ENCODE assay signal across 34 cellular contexts in genomic region chr7:991017-991728, GRCh38. TPM values are rescaled to one million over a fixed set of nuclear protein-coding genes. Genes with fewer than 3 reads are reported as not detected.
"Had no signal": no experiment of that assay in that cellular context is flagged by ENCODE, and none has a peak within 500 bp of the region (broad histone marks: within the 10 kb centered on the region; RNA-seq: fewer than 3 reads in every experiment).

No MANE protein-coding gene starts in this region.

- H3K27ac ChIP-seq: ascending aorta, body of pancreas, breast epithelium, PC-9, RWPE1 had no signal

- H3K9me3 Mint-ChIP-seq: activated CD4-positive, alpha-beta T cell treated with anti-CD3 and anti-CD28 coated beads, Interleukin-2, amount 10 ng/mL, durations not matched to agents 7 days and 5 days; activated naive CD4-positive, alpha-beta T cell treated with anti-CD3 and anti-CD28 coated beads, Interleukin-2, amount 50 U/mL, for 24 hours; activated naive CD8-positive, alpha-beta T cell treated with anti-CD3 and anti-CD28 coated beads, Interleukin-2, amount 10 ng/mL, durations not matched to agents 7 days and 5 days; activated T-cell treated with anti-CD3 and anti-CD28 coated beads, Interleukin-2, amount 50 U/mL, for 24 hours; activated T-helper 2 cell treated with anti-CD3 and anti-CD28 coated beads, Interferon-gamma antibody, Interleukin-2, Interleukin-4, amounts not matched to agents 10 μg/mL and 5 μg/mL and 100 μg/mL, durations not matched to agents 14 hours and 24 hours and 36 hours had no signal

- H3K4me2 ChIP-seq: PC-9 had no signal

- ATAC-seq: activated CD4-positive, alpha-beta T cell treated with anti-CD3 and anti-CD28 coated beads for 36 hours; activated CD8-positive, alpha-beta T cell treated with anti-CD3 and anti-CD28 coated beads, Interleukin-2, amount 10 ng/mL, durations not matched to agents 7 days and 5 days; body of pancreas had no signal

- FAIRE-seq: RCC 7860 had no signal

- DNase-seq: activated CD4-positive, alpha-beta T cell treated with anti-CD3 and anti-CD28 coated beads for 36 hours; activated CD4-positive, alpha-beta T cell treated with anti-CD3 and anti-CD28 coated beads, Interleukin-2, amount 10 ng/mL, durations not matched to agents 7 days and 5 days; activated CD4-positive, alpha-beta T cell treated with anti-CD3 and anti-CD28 coated beads, Interleukin-2, amount 50 U/mL, for 48 hours; activated CD8-positive, alpha-beta T cell treated with anti-CD3 and anti-CD28 coated beads, Interleukin-2, amount 10 ng/mL, durations not matched to agents 7 days and 5 days; activated gamma-delta T cell; activated naive CD4-positive, alpha-beta T cell treated with Interleukin-2 at 50 U/mL for 16 hours; activated T-cell treated with anti-CD3 and anti-CD28 coated beads, Interleukin-2, amount 50 U/mL, for 24 hours; body of pancreas; Kasumi-1; MG63; NCI-H1048; NCI-H1105 treated with DMSO at 0.1 percent for 48 hours; NCI-H1436 treated with DMSO at 0.1 percent for 48 hours; NCI-H1694 treated with DMSO at 0.1 percent for 48 hours; NCI-H2029; NCI-H2107; NCI-H2171; NCI-H510A; NCI-H526; NCI-H748 treated with DMSO at 0.1 percent for 48 hours; NK-92 treated with Interleukin-12 subunit alpha and Interleukin-12 subunit beta, amount 100 ng/mL, for 24 hours; PC-9; Right ventricle myocardium superior; T1000 had no signal

- H3K27me3 ChIP-seq: body of pancreas, MG63 had no signal

- H3K36me3 ChIP-seq: breast epithelium, MG63 had no signal

- H3K4me3 Mint-ChIP-seq: activated CD4-positive, alpha-beta T cell treated with anti-CD3 and anti-CD28 coated beads for 36 hours; activated CD4-positive, alpha-beta T cell treated with anti-CD3 and anti-CD28 coated beads, Interleukin-2, amount 10 ng/mL, durations not matched to agents 7 days and 5 days; activated CD8-positive, alpha-beta T cell treated with anti-CD3 and anti-CD28 coated beads, Interleukin-2, amount 10 ng/mL, durations not matched to agents 7 days and 5 days; activated naive CD4-positive, alpha-beta T cell treated with anti-CD3 and anti-CD28 coated beads, Interleukin-2, amount 50 U/mL, for 24 hours; activated naive CD8-positive, alpha-beta T cell treated with anti-CD3 and anti-CD28 coated beads, Interleukin-2, amount 10 ng/mL, durations not matched to agents 7 days and 5 days; activated T-cell treated with anti-CD3 and anti-CD28 coated beads, Interleukin-2, amount 50 U/mL, for 24 hours had no signal

- H2AFZ ChIP-seq: PC-9 had no signal

- H3K9me3 ChIP-seq: ascending aorta, body of pancreas, breast epithelium, MG63 had no signal

- H3K4me1 Mint-ChIP-seq: activated naive CD4-positive, alpha-beta T cell treated with anti-CD3 and anti-CD28 coated beads, Interleukin-2, amount 50 U/mL, for 24 hours had no signal

- H3K27ac Mint-ChIP-seq: activated CD4-positive, alpha-beta T cell treated with anti-CD3 and anti-CD28 coated beads for 36 hours; activated CD4-positive, alpha-beta T cell treated with anti-CD3 and anti-CD28 coated beads, Interleukin-2, amount 10 ng/mL, durations not matched to agents 7 days and 5 days; activated CD8-positive, alpha-beta T cell treated with anti-CD3 and anti-CD28 coated beads, Interleukin-2, amount 10 ng/mL, durations not matched to agents 7 days and 5 days; activated naive CD4-positive, alpha-beta T cell treated with anti-CD3 and anti-CD28 coated beads, Interleukin-2, amount 50 U/mL, for 24 hours; activated naive CD8-positive, alpha-beta T cell treated with anti-CD3 and anti-CD28 coated beads, Interleukin-2, amount 10 ng/mL, durations not matched to agents 7 days and 5 days; activated T-cell treated with anti-CD3 and anti-CD28 coated beads, Interleukin-2, amount 50 U/mL, for 24 hours; activated T-helper 2 cell treated with anti-CD3 and anti-CD28 coated beads, Interferon-gamma antibody, Interleukin-2, Interleukin-4, amounts not matched to agents 10 μg/mL and 5 μg/mL and 100 μg/mL, durations not matched to agents 14 hours and 24 hours and 36 hours had no signal

- H3K4me3 ChIP-seq: ascending aorta, body of pancreas, breast epithelium, MG63, PC-9 had no signal

- H3K36me3 Mint-ChIP-seq: activated naive CD4-positive, alpha-beta T cell treated with anti-CD3 and anti-CD28 coated beads, Interleukin-2, amount 50 U/mL, for 24 hours; activated naive CD8-positive, alpha-beta T cell treated with anti-CD3 and anti-CD28 coated beads, Interleukin-2, amount 10 ng/mL, durations not matched to agents 7 days and 5 days had no signal

- H3K27me3 Mint-ChIP-seq: activated CD4-positive, alpha-beta T cell treated with anti-CD3 and anti-CD28 coated beads for 36 hours; activated naive CD4-positive, alpha-beta T cell treated with anti-CD3 and anti-CD28 coated beads, Interleukin-2, amount 50 U/mL, for 24 hours; activated naive CD8-positive, alpha-beta T cell treated with anti-CD3 and anti-CD28 coated beads, Interleukin-2, amount 10 ng/mL, durations not matched to agents 7 days and 5 days had no signal

RNA-seq across cellular contexts. Expression of gene CYP2W1, which starts 8.2 kb away (rescaled TPM):
- total RNA-seq: activated CD4-positive, alpha-beta T cell treated with anti-CD3 and anti-CD28 coated beads for 36 hours; activated CD4-positive, alpha-beta T cell treated with anti-CD3 and anti-CD28 coated beads, Interleukin-2, amount 10 ng/mL, durations not matched to agents 7 days and 5 days; activated CD8-positive, alpha-beta T cell treated with anti-CD3 and anti-CD28 coated beads, Interleukin-2, amount 10 ng/mL, durations not matched to agents 7 days and 5 days; activated naive CD8-positive, alpha-beta T cell treated with anti-CD3 and anti-CD28 coated beads, Interleukin-2, amount 10 ng/mL, durations not matched to agents 7 days and 5 days; activated T-helper 2 cell treated with anti-CD3 and anti-CD28 coated beads, Interferon-gamma antibody, Interleukin-2, Interleukin-4, amounts not matched to agents 10 μg/mL and 5 μg/mL and 100 μg/mL, durations not matched to agents 14 hours and 24 hours and 36 hours; ascending aorta; body of pancreas; breast epithelium; cardiac septum; PC-9; Right ventricle myocardium superior; T-helper 1 cell treated with Interleukin-12 subunit alpha and Interleukin-12 subunit beta and Interleukin-4 antibody, amounts not matched to agents 30 ng/mL and 1 ng/mL, for 36 hours; T-helper 2 cell treated with Interferon-gamma antibody and Interleukin-4, amounts not matched to agents 100 ng/mL and 5 ng/mL, for 36 hours had no signal
